In genomic region chr10:34029455-34029854, GRCh38 we compare ENCODE assay signal across 28 cellular contexts.
"Had no signal": no experiment of that assay in that cellular context is flagged by ENCODE, and none has a peak within 500 bp of the region (broad histone marks: within the 10 kb centered on the region; RNA-seq: fewer than 3 reads in every experiment).

No MANE protein-coding gene starts in this region.

- H3K27me3 ChIP-seq: breast epithelium, esophagus muscularis mucosa, foreskin keratinocyte, left lung, neural progenitor cell, right lobe of liver, stomach, thyroid gland, upper lobe of left lung, vagina had no signal

- H3K27ac ChIP-seq: breast epithelium, esophagus muscularis mucosa, foreskin keratinocyte, left lung, lower lobe of right lung, neural progenitor cell, right lobe of liver, stomach, thyroid gland, upper lobe of left lung, vagina had no signal

- H3K4me1 ChIP-seq: foreskin keratinocyte, left lung, neural progenitor cell, right lobe of liver, thyroid gland, upper lobe of left lung had no signal

- FAIRE-seq: colon, islet of Langerhans, small intestine had no signal

- H3K4me2 ChIP-seq: neural progenitor cell had no signal

- DNase-seq: activated CD4-positive, alpha-beta memory T cell treated with anti-CD3 and anti-CD28 coated beads for 36 hours; activated CD4-positive, alpha-beta T cell treated with anti-CD3 and anti-CD28 coated beads, Interleukin-2, amount 10 ng/mL, durations not matched to agents 24 days and 14 days; activated CD4-positive, CD25-positive, alpha-beta regulatory T cell treated with anti-CD3 and anti-CD28 coated beads, Interleukin-2, amount 50 U/mL, for 72 hours; activated gamma-delta T cell treated with Interleukin-2 at 50 U/mL for 16 hours; activated naive CD8-positive, alpha-beta T cell treated with anti-CD3 and anti-CD28 coated beads, Interleukin-2, amount 50 U/mL, for 24 hours; activated T-cell treated with anti-CD3 and anti-CD28 coated beads, Interleukin-2, amount 50 U/mL, for 4 hours; amygdala; dermis blood vessel endothelial cell; effector CD4-positive, alpha-beta T cell; foreskin keratinocyte; left lung; lower lobe of right lung; mesenchymal stem cell; natural killer cell; right lobe of liver; small intestine; stimulated activated CD4-positive, alpha-beta T cell treated with anti-CD3 and anti-CD28 coated beads, Interleukin-4, amount 100 ng/mL, for 24 hours; stomach; T-helper 17 cell; T1000; thyroid gland had no signal

- H3K9me3 ChIP-seq: breast epithelium, esophagus muscularis mucosa, lower lobe of right lung, right lobe of liver, thyroid gland, upper lobe of left lung, vagina had no signal

- H3K4me3 ChIP-seq: breast epithelium, esophagus muscularis mucosa, left lung, lower lobe of right lung, neural progenitor cell, right lobe of liver, stomach, thyroid gland, upper lobe of left lung, vagina had no signal

- H3K9ac ChIP-seq: neural progenitor cell had no signal

- H3K36me3 ChIP-seq: breast epithelium, esophagus muscularis mucosa, left lung, lower lobe of right lung, neural progenitor cell, right lobe of liver, stomach, thyroid gland, upper lobe of left lung, vagina had no signal

- H2AFZ ChIP-seq: neural progenitor cell had no signal
